7 cellular contexts compared by ENCODE assay signal in the genomic region with DNA sequence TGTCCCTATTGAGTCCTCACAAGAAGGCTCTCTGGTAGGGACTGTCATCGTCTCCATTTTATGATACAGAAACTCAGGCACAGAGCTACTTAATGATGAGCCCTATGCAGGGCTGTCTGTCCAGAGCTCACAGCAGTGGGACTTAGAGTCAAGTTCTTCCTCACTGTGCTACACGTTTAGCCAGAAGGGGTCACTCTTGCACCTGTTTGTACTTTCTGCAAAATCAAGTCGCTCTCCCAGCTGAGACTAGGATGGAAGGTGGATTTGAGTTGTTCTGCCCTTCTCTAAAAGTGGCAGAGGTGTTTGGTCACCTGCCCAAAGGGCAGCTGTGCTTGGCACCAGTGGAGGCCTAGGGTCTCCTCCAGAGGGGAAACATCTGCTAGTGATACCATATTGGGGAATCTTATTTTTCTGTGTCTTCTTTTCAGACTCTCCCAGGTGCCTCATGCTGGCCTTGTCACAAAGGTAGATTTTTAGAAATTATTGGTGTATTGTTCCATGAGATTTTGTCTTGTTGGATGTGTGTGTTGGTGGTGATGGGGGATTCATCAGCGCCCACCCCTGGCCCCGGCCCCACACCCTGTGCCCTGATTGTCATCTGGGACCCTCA.
A peak's percentile ranks its signal among the peaks of the same experiment; 100 is the strongest.
DNase-seq lines count a peak whose midpoint lies in the region; ATAC-seq and TF ChIP-seq lines count a peak whose summit lies in the region.

No MANE protein-coding gene starts in this region.

- intact Hi-C loops in heart right ventricle (cut with DNase I), result loop anchor here in 7 of 10 donors (1.0 to 10.0 kb wide), 7 partner anchors 130 to 197 kb away; a partner anchor contains a TSS

- 47 to 50% methylated on average over 5 of the region's 5 CpGs for WGBS in heart right ventricle, 2 donors

- DNase-seq in GM10248 (ENCODE audit: extremely low spot score) (peak; percentile 77), SHP77 treated with DMSO at 0.1 percent for 48 hours (lab: John Stamatoyannopoulos, UW) (peak; percentile 30), heart right ventricle (peak in 1 of 2 donors; percentile 67), retinal pigment epithelial cell (ENCODE audit: low read depth) (peak; percentile 54)
- DNase-seq in activated naive CD8-positive, alpha-beta T cell treated with anti-CD3 and anti-CD28 coated beads, Interleukin-2, amount 50 U/mL, for 16 hours (ENCODE audit: low read depth, low spot score), result peak; percentile 10

- H4K20me1 ChIP-seq in KMS-11 (ENCODE audit: insufficient read depth), result no peaks in the 10 kb centered on the region

- peak in 7 of 8 donors; percentile 9 to 44 (median 38) for ATAC-seq in heart right ventricle
- no peak for ATAC-seq in GM21786 (IDR thresholded peaks at IDR 0.05; ENCODE audit: unreplicated experiment)

- TF ChIP-seq CTCF in GM10248 (IDR thresholded peaks at IDR 0.05; ENCODE audit: control extremely low read depth, extremely low read depth, low read depth, missing control alignments) (peak; percentile 43), KMS-11 (conservative IDR thresholded peaks at IDR 0.05; ENCODE audit: low read depth, low read length) (peak; percentile 65), heart right ventricle (IDR thresholded peaks at IDR 0.05) (peak; percentile 26 to 75 (median 63)), retinal pigment epithelial cell (conservative IDR thresholded peaks at IDR 0.05; ENCODE audit: low read depth, low read length) (peak; percentile 89)

- no peaks in the 10 kb centered on the region for H3K79me2 ChIP-seq in KMS-11 (ENCODE audit: insufficient read depth, low read depth)

- no peak overlapping the region for H3K4me3 ChIP-seq in KMS-11 (IDR thresholded peaks at IDR 0.05; ENCODE audit: insufficient read depth, low read depth, low read length)
- no peak overlapping the region for H3K4me3 ChIP-seq in heart right ventricle
- no peak overlapping the region for H3K4me3 ChIP-seq in retinal pigment epithelial cell (ENCODE audit: low read length)

- H3K27ac ChIP-seq in KMS-11 (no peak overlapping the region), heart right ventricle (no peak overlapping the region)

- H3K9me3 ChIP-seq in heart right ventricle, result no peaks in the 10 kb centered on the region

- H3K36me3 ChIP-seq in KMS-11 (ENCODE audit: insufficient read depth) (no peaks in the 10 kb centered on the region), heart right ventricle (peaks cover 0 to 98% (median 25%) of the 10 kb centered on the region in 9 donors)

- H2AFZ ChIP-seq in KMS-11 (ENCODE audit: low read depth), result no peak overlapping the region

- H3K27me3 ChIP-seq in KMS-11 (ENCODE audit: insufficient read depth, low read depth) (no peaks in the 10 kb centered on the region), heart right ventricle (no peaks in the 10 kb centered on the region)

- H3K9ac ChIP-seq in KMS-11, result no peak overlapping the region

- H3K4me1 ChIP-seq in KMS-11 (ENCODE audit: low read depth, poor library complexity, severe bottlenecking) (peaks cover 10% of the 10 kb centered on the region), heart right ventricle (peaks cover 3 to 57% (median 12%) of the 10 kb centered on the region in 9 donors)

- CTCF ChIA-PET in GM10248 (lab: Yijun Ruan, JAX), result interaction anchor here (1.0 to 56.4 kb wide), 27 partner anchors 0 to 342 kb away, joined by 3 to 1145 read pairs (median 6); a partner anchor contains a TSS

- H3K4me2 ChIP-seq in KMS-11, result no peak overlapping the region

- POLR2A ChIA-PET in GM10248 (lab: Yijun Ruan, JAX), result no interaction called here
